Comparison of ENCODE assay signal across 8 cellular contexts in genomic region chr12:19273482-19274330, GRCh38.
A peak's percentile ranks its signal among the peaks of the same experiment; 100 is the strongest.
DNase-seq lines count a peak whose midpoint lies in the region; ATAC-seq and TF ChIP-seq lines count a peak whose summit lies in the region.

No MANE protein-coding gene starts in this region.

- peaks cover 5% of the 10 kb centered on the region for H3K4me1 ChIP-seq in fibroblast of lung (ENCODE audit: control insufficient read depth, extremely low read depth, insufficient read depth, low read length)

- H3K27me3 ChIP-seq in fibroblast of lung (ENCODE audit: control insufficient read depth, insufficient read depth, low read length), result no peaks in the 10 kb centered on the region

- no peak overlapping the region for H3K9ac ChIP-seq in fibroblast of lung (ENCODE audit: insufficient read depth, low read length)

- in situ Hi-C loops in G401 (cut with HindIII; ENCODE audit: low sequenced_read_pairs), result no loop called here

- H2AFZ ChIP-seq in fibroblast of lung (ENCODE audit: low read length), result no peak overlapping the region

- POLR2A ChIA-PET in activated CD8-positive, alpha-beta T cell treated with anti-CD3 and anti-CD28 coated beads, Interleukin-2, amount 10 ng/mL, durations not matched to agents 7 days and 5 days (lab: Charles Lee), result interaction anchor here (1.5 kb wide), 1 partner anchor 10 kb away, joined by 5 read pairs; no protein-coding TSS in a partner anchor

- no peak for TF ChIP-seq CTCF in fibroblast of lung (conservative IDR thresholded peaks at IDR 0.05 in 1 of 2, IDR thresholded peaks at IDR 0.05 in 1 of 2; ENCODE audit: low read depth in 1 of 2, low read length in 2 of 2)
- no peak for TF ChIP-seq CTCF in type B pancreatic cell (conservative IDR thresholded peaks at IDR 0.05)

- no peak overlapping the region for H3K27ac ChIP-seq in fibroblast of lung (ENCODE audit: insufficient read depth, low read length)

- H4K20me1 ChIP-seq in fibroblast of lung (ENCODE audit: control insufficient read depth, extremely low read depth, insufficient read depth, low read length), result no peaks in the 10 kb centered on the region

- DNase-seq in G401 (ENCODE audit: low spot score) (peak; percentile 8), NCI-H226 (peak; percentile 90), fibroblast of lung (ENCODE audit: low read depth in 2 of 2) (peak; percentile 93 to 99), posterior vena cava (ENCODE audit: low spot score) (peak; percentile 86), type B pancreatic cell (ENCODE audit: extremely low spot score, unreplicated experiment) (no peak)
- DNase-seq in activated CD8-positive, alpha-beta T cell treated with anti-CD3 and anti-CD28 coated beads, Interleukin-2, amount 10 ng/mL, durations not matched to agents 7 days and 5 days, result peak; percentile 59

- no peaks in the 10 kb centered on the region for H3K79me2 ChIP-seq in fibroblast of lung (ENCODE audit: control insufficient read depth, insufficient read depth, low read length)

- no peaks in the 10 kb centered on the region for H3K9me3 ChIP-seq in fibroblast of lung (ENCODE audit: control insufficient read depth, insufficient read depth, low read depth, low read length)

- H3K4me3 Mint-ChIP-seq in activated CD8-positive, alpha-beta T cell treated with anti-CD3 and anti-CD28 coated beads, Interleukin-2, amount 10 ng/mL, durations not matched to agents 7 days and 5 days, result no peak overlapping the region
- H3K4me3 Mint-ChIP-seq in type B pancreatic cell, result no peak overlapping the region

- H3K36me3 ChIP-seq in fibroblast of lung (ENCODE audit: control insufficient read depth, insufficient read depth, low read length), result no peaks in the 10 kb centered on the region

- H3K4me2 ChIP-seq in fibroblast of lung (ENCODE audit: extremely low read depth, insufficient read depth, low read length), result peak overlapping the region; percentile 56

- intact Hi-C loops in posterior vena cava (cut with DNase I), result no loop called here

- H3K4me3 ChIP-seq in fibroblast of lung (replicated peaks in 1 of 4; ENCODE audit: control extremely low read depth in 1 of 4, insufficient read depth in 1 of 4, low read depth in 3 of 4, low read length in 4 of 4), result no peak overlapping the region

- no peaks in the 10 kb centered on the region for H3K27me3 Mint-ChIP-seq in activated CD8-positive, alpha-beta T cell treated with anti-CD3 and anti-CD28 coated beads, Interleukin-2, amount 10 ng/mL, durations not matched to agents 7 days and 5 days (ENCODE audit: low read depth)
- no peaks in the 10 kb centered on the region for H3K27me3 Mint-ChIP-seq in type B pancreatic cell

- CTCF ChIA-PET in activated CD8-positive, alpha-beta T cell treated with anti-CD3 and anti-CD28 coated beads, Interleukin-2, amount 10 ng/mL, durations not matched to agents 7 days and 5 days (lab: Charles Lee), result interaction anchor here (0.7 to 1.4 kb wide), 5 partner anchors 10 to 87 kb away, joined by 3 to 5 read pairs (median 3); no protein-coding TSS in a partner anchor

- peaks cover 14% of the 10 kb centered on the region for H3K4me1 Mint-ChIP-seq in activated CD8-positive, alpha-beta T cell treated with anti-CD3 and anti-CD28 coated beads, Interleukin-2, amount 10 ng/mL, durations not matched to agents 7 days and 5 days (ENCODE audit: low read depth)
- no peaks in the 10 kb centered on the region for H3K4me1 Mint-ChIP-seq in type B pancreatic cell (ENCODE audit: unreplicated experiment)

- ATAC-seq in activated CD8-positive, alpha-beta T cell treated with anti-CD3 and anti-CD28 coated beads, Interleukin-2, amount 10 ng/mL, durations not matched to agents 7 days and 5 days, result peak; percentile 88
- ATAC-seq in HG02970 (IDR thresholded peaks at IDR 0.05; ENCODE audit: low FRiP score, unreplicated experiment) (no peak), HG03342 (IDR thresholded peaks at IDR 0.05; ENCODE audit: unreplicated experiment) (no peak)

- no peaks in the 10 kb centered on the region for H3K9me3 Mint-ChIP-seq in activated CD8-positive, alpha-beta T cell treated with anti-CD3 and anti-CD28 coated beads, Interleukin-2, amount 10 ng/mL, durations not matched to agents 7 days and 5 days (ENCODE audit: insufficient read depth)
- no peaks in the 10 kb centered on the region for H3K9me3 Mint-ChIP-seq in type B pancreatic cell

- no peak overlapping the region for H3K27ac Mint-ChIP-seq in activated CD8-positive, alpha-beta T cell treated with anti-CD3 and anti-CD28 coated beads, Interleukin-2, amount 10 ng/mL, durations not matched to agents 7 days and 5 days
- H3K27ac Mint-ChIP-seq in type B pancreatic cell, result no peak overlapping the region

- H3K36me3 Mint-ChIP-seq in activated CD8-positive, alpha-beta T cell treated with anti-CD3 and anti-CD28 coated beads, Interleukin-2, amount 10 ng/mL, durations not matched to agents 7 days and 5 days (ENCODE audit: low read depth), result peaks cover 3% of the 10 kb centered on the region
- H3K36me3 Mint-ChIP-seq in type B pancreatic cell, result peaks cover 54% of the 10 kb centered on the region
